1 cellular context compared by ENCODE assay signal in genomic region chr6:11851405-11851804, GRCh38.
TF ChIP-seq lines count a peak whose summit lies in the region.

No MANE protein-coding gene starts in this region.

TF ChIP-seq in HepG2, 621 proteins besides CTCF, POLR2A, EP300 and RAD21 (continued from another document):
- TF ChIP-seq CREM (IDR thresholded peaks at IDR 0.05) = no peak
- no peak for TF ChIP-seq CREM (CRISPR knock-in tag; IDR thresholded peaks at IDR 0.05)
- TF ChIP-seq ZNF121 (CRISPR knock-in tag; IDR thresholded peaks at IDR 0.05) = no peak
- TF ChIP-seq ZNF670 (CRISPR knock-in tag; IDR thresholded peaks at IDR 0.05; ENCODE audit: borderline replicate concordance) = no peak
- TF ChIP-seq HMG20A (CRISPR knock-in tag; IDR thresholded peaks at IDR 0.05; ENCODE audit: borderline replicate concordance) = no peak
- no peak for TF ChIP-seq MED13 (CRISPR knock-in tag; IDR thresholded peaks at IDR 0.05)
- TF ChIP-seq RXRA (CRISPR knock-in tag; IDR thresholded peaks at IDR 0.05) = no peak
- no peak for TF ChIP-seq BRF2 (CRISPR knock-in tag; IDR thresholded peaks at IDR 0.05)
- TF ChIP-seq ZNF598 (CRISPR knock-in tag; IDR thresholded peaks at IDR 0.05; ENCODE audit: borderline replicate concordance) = no peak
- no peak for TF ChIP-seq RCOR2 (CRISPR knock-in tag; IDR thresholded peaks at IDR 0.05)
